20 cellular contexts compared by ENCODE assay signal in genomic region chr7:17849504-17849903, GRCh38.
DNase-seq lines count a peak whose midpoint lies in the region; ATAC-seq and TF ChIP-seq lines count a peak whose summit lies in the region.
"Had no signal": no experiment of that assay in that cellular context is flagged by ENCODE, and none has a peak within 500 bp of the region (broad histone marks: within the 10 kb centered on the region; RNA-seq: fewer than 3 reads in every experiment).

No MANE protein-coding gene starts in this region.

- H3K27ac ChIP-seq in neutrophil = peak overlapping the region; percentile 47
- H3K27ac ChIP-seq: BLaER1 treated with 17β-estradiol and CSF1 and Interleukin-3, amounts not matched to agents 10 nM and 100 nM; esophagus squamous epithelium; lower lobe of right lung; neural progenitor cell; upper lobe of left lung had no signal

- H3K36me3 ChIP-seq in neutrophil = peaks cover 20% of the 10 kb centered on the region
- H3K36me3 ChIP-seq: neural progenitor cell had no signal

- no peaks in the 10 kb centered on the region for H3K27me3 ChIP-seq in neutrophil
- H3K27me3 ChIP-seq: BLaER1 treated with 17β-estradiol and CSF1 and Interleukin-3, amounts not matched to agents 10 nM and 100 nM; esophagus squamous epithelium; neural progenitor cell; upper lobe of left lung had no signal

- DNase-seq in ELR (ENCODE audit: low read depth) (peak; percentile 70), RPMI7951 (ENCODE audit: low read depth) (peak; percentile 60), fibroblast of mammary gland (ENCODE audit: low read depth) (peak; percentile 12), occipital lobe (lab: John Stamatoyannopoulos, UW) (no peak), NCI-H1694 (lab: John Stamatoyannopoulos, UW) (no peak)
- DNase-seq: activated CD8-positive, alpha-beta memory T cell treated with anti-CD3 and anti-CD28 coated beads for 24 hours; DMS79 treated with DMSO at 0.1 percent for 48 hours; esophagus squamous epithelium; H9; KBM-7; lower lobe of right lung; NCI-H1105 treated with DMSO at 0.1 percent for 48 hours; NCI-H446 treated with DMSO at 0.1 percent for 48 hours; upper lobe of left lung had no signal

- H3K9me3 ChIP-seq in neutrophil = no peaks in the 10 kb centered on the region
- H3K9me3 ChIP-seq: BLaER1 treated with 17β-estradiol and CSF1 and Interleukin-3, amounts not matched to agents 10 nM and 100 nM; esophagus squamous epithelium; lower lobe of right lung; upper lobe of left lung had no signal

- H3K4me3 ChIP-seq in fibroblast of mammary gland (ENCODE audit: control insufficient read depth, low read depth, low read length) = no peak overlapping the region
- no peak overlapping the region for H3K4me3 ChIP-seq in neutrophil (ENCODE audit: low read depth in 1 of 2, low read length in 1 of 2)
- H3K4me3 ChIP-seq: BLaER1 treated with 17β-estradiol and CSF1 and Interleukin-3, amounts not matched to agents 10 nM and 100 nM; esophagus squamous epithelium; lower lobe of right lung; neural progenitor cell; upper lobe of left lung had no signal

- TF ChIP-seq CTCF in fibroblast of mammary gland (conservative IDR thresholded peaks at IDR 0.05; ENCODE audit: control insufficient read depth, insufficient read depth, low read depth, low read length) (no peak), neutrophil (IDR thresholded peaks at IDR 0.05) (no peak)

- H3K4me1 ChIP-seq in neutrophil (ENCODE audit: control insufficient read depth in 1 of 2, insufficient read depth in 1 of 2, low read depth in 1 of 2, low read length in 1 of 2) = peaks cover 11 to 18% of the 10 kb centered on the region in 2 experiments
- H3K4me1 ChIP-seq: esophagus squamous epithelium, lower lobe of right lung, neural progenitor cell had no signal

- no peak for ATAC-seq in GM18873 (IDR thresholded peaks at IDR 0.05; ENCODE audit: low FRiP score, unreplicated experiment)
- no peak for ATAC-seq in HG03571 (IDR thresholded peaks at IDR 0.05; ENCODE audit: unreplicated experiment)
- ATAC-seq: lower lobe of right lung; stimulated activated effector memory CD8-positive, alpha-beta T cell treated with anti-CD3 and anti-CD28 coated beads, Interleukin-12 subunit alpha, Interleukin-12 subunit beta, amount 100 ng/mL, for 72 hours had no signal

Comparison
In these comparisons a context has a peak if more than half of its experiments do, and no peak if none do; other contexts are left out.
1. DNase-seq: peak in ELR (single experiment), RPMI7951 (single experiment) and fibroblast of mammary gland (single experiment); none in occipital lobe (single experiment) and NCI-H1694 (single experiment).